Comparison of ENCODE assay signal across 18 cellular contexts in the genomic region with DNA sequence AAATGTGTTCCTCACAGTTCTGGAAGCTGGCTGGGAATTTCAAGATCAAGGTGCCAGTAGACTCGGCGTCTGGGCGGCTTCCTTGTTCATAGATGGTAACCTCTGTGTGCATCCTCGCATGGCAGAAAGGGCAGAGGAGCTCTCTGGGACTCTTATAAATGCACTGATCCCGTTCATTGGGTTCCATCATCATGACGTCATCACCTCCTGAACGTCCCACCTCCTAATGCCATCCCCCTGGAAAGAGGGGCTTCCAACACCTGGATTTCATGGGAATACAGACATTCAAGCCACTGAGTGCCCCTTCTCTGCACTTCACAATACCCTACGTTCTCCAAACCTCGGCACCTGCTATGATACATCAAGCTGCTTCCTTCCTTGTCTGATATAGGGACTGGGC. TPM values are rescaled to one million over a fixed set of nuclear protein-coding genes. Genes with fewer than 3 reads are reported as not detected.
DNase-seq lines count a peak whose midpoint lies in the region; ATAC-seq and TF ChIP-seq lines count a peak whose summit lies in the region.
"Had no signal": no experiment of that assay in that cellular context is flagged by ENCODE, and none has a peak within 500 bp of the region (broad histone marks: within the 10 kb centered on the region; RNA-seq: fewer than 3 reads in every experiment).

No MANE protein-coding gene starts in this region.

- H3K4me1 Mint-ChIP-seq in MCF 10A (ENCODE audit: insufficient read depth, unreplicated experiment): peaks cover 50% of the 10 kb centered on the region
- H3K4me1 Mint-ChIP-seq: CD8-positive, alpha-beta memory T cell had no signal

- TF ChIP-seq CTCF in breast epithelium (IDR thresholded peaks at IDR 0.05) (no peak), MCF 10A (IDR thresholded peaks at IDR 0.05; ENCODE audit: unreplicated experiment) (no peak), IMR-90 (conservative IDR thresholded peaks at IDR 0.05; ENCODE audit: low read depth, low read length) (no peak), foreskin keratinocyte (conservative IDR thresholded peaks at IDR 0.05) (no peak)

- peak overlapping the region; percentile 80; the same call in 1 of the 2 replicates for H2BK20ac ChIP-seq in IMR-90 (ENCODE audit: low read depth, low read length)

- H4K8ac ChIP-seq in IMR-90 (ENCODE audit: low read depth in 2 of 2, low read length in 2 of 2): peak overlapping the region in 1 of 2 experiments; percentile 66; a peak in 1 of 4 replicates

- no peak for DNase-seq in breast epithelium (ENCODE audit: low spot score in 2 of 2)
- no peak for DNase-seq in MCF 10A (ENCODE audit: unreplicated experiment)
- DNase-seq in IMR-90: no peak
- DNase-seq in foreskin keratinocyte: no peak
- DNase-seq in posterior vena cava (ENCODE audit: low spot score): peak; percentile 40
- DNase-seq in NCI-H2196 treated with DMSO at 0.1 percent for 48 hours (lab: John Stamatoyannopoulos, UW; ENCODE audit: unreplicated experiment): no peak
- DNase-seq in RPMI8226: no peak
- no peak for DNase-seq in NCI-H1694 treated with DMSO at 0.1 percent for 48 hours (lab: John Stamatoyannopoulos, UW)
- DNase-seq: CD8-positive, alpha-beta memory T cell; DMS79; GOT3; NCI-H1417 treated with DMSO at 0.1 percent for 48 hours; NCI-H1930; NCI-H345; NCI-H524 treated with DMSO at 0.1 percent for 48 hours; PC-3 had no signal

- no peaks in the 10 kb centered on the region; the same call in none of the 2 replicates for H3K9me1 ChIP-seq in IMR-90 (ENCODE audit: insufficient read depth, low read length)

- no peak overlapping the region for H3K4me2 ChIP-seq in IMR-90 (ENCODE audit: low read depth, low read length)
- H3K4me2 ChIP-seq: KMS-11 had no signal

- H2BK120ac ChIP-seq in IMR-90 (ENCODE audit: low read depth, low read length): peak overlapping the region; percentile 91; the same call in 1 of the 2 replicates

- H2AFZ ChIP-seq in IMR-90 (replicated peaks; ENCODE audit: low read length, poor library complexity): peak overlapping the region; percentile 19

- H3K27ac ChIP-seq in breast epithelium (peak overlapping the region; percentile 76 to 93), IMR-90 (ENCODE audit: insufficient read depth, low read length) (no peak overlapping the region), foreskin keratinocyte (peak overlapping the region; percentile 40)
- H3K27ac ChIP-seq: 22Rv1, KMS-11 had no signal

- no peak overlapping the region for H3K14ac ChIP-seq in IMR-90 (replicated peaks; ENCODE audit: low read depth, low read length)

- 95% methylated on average over 7 of the region's 9 CpGs; no CpG with 5 or more reads in 1 of the 2 experiments for WGBS in IMR-90 (ENCODE audit: extremely low coverage in 2 of 2, insufficient read length in 1 of 2), 2 experiments

- H3K79me1 ChIP-seq in IMR-90 (ENCODE audit: low read depth in 1 of 2, low read length in 2 of 2): no peaks in the 10 kb centered on the region

- TF ChIP-seq POLR2A in breast epithelium (IDR thresholded peaks at IDR 0.05) (no peak), IMR-90 (IDR thresholded peaks at IDR 0.05; ENCODE audit: low read depth, low read length) (no peak)

- no peak overlapping the region for H3K56ac ChIP-seq in IMR-90 (ENCODE audit: extremely low read depth, insufficient read depth, low read length)

- ATAC-seq in IMR-90 (ENCODE audit: low read depth): no peak
- ATAC-seq in foreskin keratinocyte: no peak
- ATAC-seq: PC-3 had no signal

- dilution Hi-C loops in IMR-90 (cut with HindIII; ENCODE audit: low sequenced_read_pairs, unreplicated experiment): no loop called here

- H4K5ac ChIP-seq in IMR-90 (ENCODE audit: low read depth, low read length): no peak overlapping the region

- H4K91ac ChIP-seq in IMR-90 (ENCODE audit: insufficient read depth, low read depth, low read length): 0 out of 2 replicates have a peak overlapping the region, but pooled peaks have one; percentile 88

- peak overlapping the region; percentile 10; the same call in 2 of the 3 replicates for H2BK15ac ChIP-seq in IMR-90 (ENCODE audit: low read depth, low read length)

- H3K18ac ChIP-seq in IMR-90 (ENCODE audit: low read depth, low read length): 0 out of 2 replicates have a peak overlapping the region, but pooled peaks have one; percentile 10

- in situ Hi-C loops in IMR-90 (cut with MboI; ENCODE audit: low sequenced_read_pairs): no loop called here

- no peaks in the 10 kb centered on the region for H3K4me1 ChIP-seq in breast epithelium
- H3K4me1 ChIP-seq in IMR-90 (ENCODE audit: control insufficient read depth, insufficient read depth, low read length): peaks cover 11% of the 10 kb centered on the region
- peaks cover 51% of the 10 kb centered on the region for H3K4me1 ChIP-seq in foreskin keratinocyte

- H3K36me3 Mint-ChIP-seq in MCF 10A (ENCODE audit: insufficient read depth, unreplicated experiment): no peaks in the 10 kb centered on the region
- H3K36me3 Mint-ChIP-seq: CD8-positive, alpha-beta memory T cell had no signal

- peak overlapping the region; percentile 79 for H2AK5ac ChIP-seq in IMR-90 (ENCODE audit: low read depth, low read length)

- H3K27me3 Mint-ChIP-seq in MCF 10A (ENCODE audit: insufficient read depth, unreplicated experiment): no peaks in the 10 kb centered on the region

- no peak overlapping the region for H3K9ac ChIP-seq in IMR-90 (ENCODE audit: low read depth, low read length)
- H3K9ac ChIP-seq: KMS-11 had no signal

- H3K9me3 Mint-ChIP-seq in MCF 10A (ENCODE audit: unreplicated experiment): no peaks in the 10 kb centered on the region
- H3K9me3 Mint-ChIP-seq: CD8-positive, alpha-beta memory T cell had no signal

- no peaks in the 10 kb centered on the region for H3K9me3 ChIP-seq in breast epithelium
- no peaks in the 10 kb centered on the region for H3K9me3 ChIP-seq in IMR-90 (ENCODE audit: control insufficient read depth, insufficient read depth, low read length)

- H3K4me3 ChIP-seq in breast epithelium (no peak overlapping the region), IMR-90 (ENCODE audit: insufficient read depth, low read depth, low read length) (no peak overlapping the region)

- no peak for TF ChIP-seq RAD21 in IMR-90 (IDR thresholded peaks at IDR 0.05; ENCODE audit: low read length)

- no peak overlapping the region for H3K4me3 Mint-ChIP-seq in MCF 10A (ENCODE audit: unreplicated experiment)
- H3K4me3 Mint-ChIP-seq: CD8-positive, alpha-beta memory T cell had no signal

- intact Hi-C loops in breast epithelium (cut with DNase I; ENCODE audit: low total_unique reads) (no loop called here), MCF 10A (cut with micrococcal nuclease) (no loop called here), IMR-90 (cut with micrococcal nuclease) (loop anchor here (5.0 kb wide), 1 partner anchor 334 kb away; no protein-coding TSS in a partner anchor), posterior vena cava (cut with DNase I) (no loop called here)

- CTCF ChIA-PET in MCF 10A (lab: Yijun Ruan, JAX) (no interaction called here), IMR-90 (lab: Yijun Ruan, JAX) (no interaction called here)

- H3K27me3 ChIP-seq in breast epithelium (no peaks in the 10 kb centered on the region), IMR-90 (ENCODE audit: control insufficient read depth, insufficient read depth, low read length) (no peaks in the 10 kb centered on the region), foreskin keratinocyte (no peaks in the 10 kb centered on the region)

- H3K36me3 ChIP-seq in breast epithelium: no peaks in the 10 kb centered on the region
- H3K36me3 ChIP-seq in IMR-90 (ENCODE audit: control insufficient read depth, insufficient read depth, low read length): no peaks in the 10 kb centered on the region

- no peak overlapping the region for H3K27ac Mint-ChIP-seq in MCF 10A (ENCODE audit: low read depth, unreplicated experiment)

- peak overlapping the region; percentile 87 for H3K4ac ChIP-seq in IMR-90 (ENCODE audit: low read depth, low read length)

- H2BK5ac ChIP-seq in IMR-90 (ENCODE audit: low read depth, low read length, poor library complexity, severe bottlenecking): peak overlapping the region; percentile 82

- no peak overlapping the region for H2AK9ac ChIP-seq in IMR-90 (replicated peaks; ENCODE audit: low read depth, low read length, poor library complexity)

- no peak overlapping the region for H3K23ac ChIP-seq in IMR-90 (ENCODE audit: low read depth, low read length)

- no peaks in the 10 kb centered on the region for H4K20me1 ChIP-seq in IMR-90 (ENCODE audit: insufficient read depth, low read length)

- POLR2A ChIA-PET in MCF 10A (lab: Yijun Ruan, JAX): interaction anchor here (1.0 to 2.0 kb wide), 3 partner anchors 10 to 45 kb away, joined by 3 to 7 read pairs (median 7); no protein-coding TSS in a partner anchor
- POLR2A ChIA-PET in IMR-90 (lab: Charles Lee; ENCODE audit: unreplicated experiment): no interaction called here

- BruUV-seq in MCF 10A (replicated peaks; lab: Mats Ljungman, UMichigan) (no TSS peak), IMR-90 (replicated peaks; lab: Mats Ljungman, UMichigan) (no TSS peak)

TF ChIP-seq in IMR-90, 13 proteins besides CTCF, POLR2A, EP300 and RAD21:
- TF ChIP-seq CHD1 (IDR thresholded peaks at IDR 0.05; ENCODE audit: low read depth, low read length) (no peak), SMC3 (IDR thresholded peaks at IDR 0.05; ENCODE audit: low read depth, low read length) (no peak), MAFK (IDR thresholded peaks at IDR 0.05; ENCODE audit: low read depth, low read length) (no peak)

RNA-seq across cellular contexts. Expression of a gene that starts 37.5 kb away (rescaled TPM):
- total RNA-seq in breast epithelium (100 to 1,000 TPM in 1 of 3 donors, 10 to 100 TPM in 2; 31.9 to 145 (median 73.0) TPM), MCF 10A (2022) (0.05 TPM in 1 of 2 replicates, not detected in the other), IMR-90 (2012; rRNA removed) (101 and 113 TPM in 2 replicates), foreskin keratinocyte (345 and 346 TPM in 2 replicates), posterior vena cava (100 to 1,000 TPM; 358 to 373 TPM)
- polyA plus RNA-seq in IMR-90 (2012; rRNA removed) (97.3 and 106 TPM in 2 replicates), foreskin keratinocyte (85.3 and 98.3 TPM in 2 replicates)
- polyA plus RNA-seq in IMR-90 (2012; cell fraction: cytosol; rRNA removed): 99.4 and 135 TPM in 2 replicates
- polyA plus RNA-seq in IMR-90 (2012; cell fraction: nucleus; rRNA removed; ENCODE audit: low replicate concordance): 137 and 172 TPM in 2 replicates
- total RNA-seq: CD8-positive, alpha-beta memory T cell; PC-3 had no signal

Comparison
In these comparisons a context has a peak if more than half of its experiments do, and no peak if none do; other contexts are left out.
1. RNA of a gene that starts 37.5 kb away (total RNA-seq): 358 to 373 TPM in posterior vena cava, 345 to 346 TPM in foreskin keratinocyte, 101 to 113 TPM in IMR-90 and 31.9 to 145 TPM in breast epithelium; 0.05 TPM in MCF 10A; every median in the first group is over 10 times any median in the second.